Comparison of ENCODE assay signal across 2 cellular contexts in genomic region chr22:30985561-30986208, GRCh38.
TF ChIP-seq lines count a peak whose summit lies in the region.

No MANE protein-coding gene starts in this region.

TF ChIP-seq in HepG2, 621 proteins besides CTCF, POLR2A, EP300 and RAD21 (continued from another document):
- no peak for TF ChIP-seq ZNF510 (CRISPR knock-in tag; IDR thresholded peaks at IDR 0.05; ENCODE audit: low read depth)
- TF ChIP-seq SRF (IDR thresholded peaks at IDR 0.05; ENCODE audit: low read depth, low read length) = no peak
- no peak for TF ChIP-seq FOXP1 (IDR thresholded peaks at IDR 0.05)
- peak; percentile 57 for TF ChIP-seq FOXP1 (CRISPR knock-in tag; IDR thresholded peaks at IDR 0.05)
- TF ChIP-seq, protein P1, sequence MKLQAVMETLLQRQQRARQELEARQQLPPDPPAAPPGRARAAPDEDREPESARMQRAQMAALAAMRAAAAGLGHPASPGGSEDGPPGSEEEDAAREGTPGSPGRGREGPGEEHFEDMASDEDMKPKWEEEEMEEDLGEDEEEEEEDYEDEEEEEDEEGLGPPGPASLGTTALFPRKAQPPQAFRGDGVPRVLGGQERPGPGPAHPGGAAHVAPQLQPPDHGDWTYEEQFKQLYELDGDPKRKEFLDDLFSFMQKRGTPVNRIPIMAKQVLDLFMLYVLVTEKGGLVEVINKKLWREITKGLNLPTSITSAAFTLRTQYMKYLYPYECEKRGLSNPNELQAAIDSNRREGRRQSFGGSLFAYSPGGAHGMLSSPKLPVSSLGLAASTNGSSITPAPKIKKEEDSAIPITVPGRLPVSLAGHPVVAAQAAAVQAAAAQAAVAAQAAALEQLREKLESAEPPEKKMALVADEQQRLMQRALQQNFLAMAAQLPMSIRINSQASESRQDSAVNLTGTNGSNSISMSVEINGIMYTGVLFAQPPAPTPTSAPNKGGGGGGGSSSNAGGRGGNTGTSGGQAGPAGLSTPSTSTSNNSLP (IDR thresholded peaks at IDR 0.05; ENCODE audit: low read depth, low read length) = no peak
- peak; percentile 70; the same call in 1 of the 2 replicates for TF ChIP-seq ZNF652 (CRISPR knock-in tag; IDR thresholded peaks at IDR 0.05; ENCODE audit: borderline replicate concordance, low read depth)
- 0 out of 2 replicates have a peak, but pooled peaks have one; percentile 21 for TF ChIP-seq SAP130 (CRISPR knock-in tag; IDR thresholded peaks at IDR 0.05; ENCODE audit: low read depth)
- peak; percentile 5; the same call in 1 of the 2 replicates for TF ChIP-seq STAG1 (CRISPR knock-in tag; IDR thresholded peaks at IDR 0.05)
- no peak for TF ChIP-seq ZNF253 (CRISPR knock-in tag; IDR thresholded peaks at IDR 0.05; ENCODE audit: borderline replicate concordance)
- TF ChIP-seq SOX5 (CRISPR knock-in tag; IDR thresholded peaks at IDR 0.05; ENCODE audit: borderline replicate concordance) = peak; percentile 62; the same call in 1 of the 2 replicates
- no peak for TF ChIP-seq SOX13 (IDR thresholded peaks at IDR 0.05)
- TF ChIP-seq SOX13 (CRISPR knock-in tag; conservative IDR thresholded peaks at IDR 0.05 in 1 of 2, IDR thresholded peaks at IDR 0.05 in 1 of 2) = peak in 1 of 2 experiments; percentile 83; a peak in 2 of 4 replicates
- no peak for TF ChIP-seq FOXA1 (IDR thresholded peaks at IDR 0.05)
- TF ChIP-seq FOXA1 (CRISPR knock-in tag; IDR thresholded peaks at IDR 0.05) = peak; percentile 46; the same call in 1 of the 2 replicates
- no peak for TF ChIP-seq ZNF777 (CRISPR knock-in tag; IDR thresholded peaks at IDR 0.05)
- TF ChIP-seq FOXA3 (CRISPR knock-in tag; IDR thresholded peaks at IDR 0.05) = peak; percentile 54; the same call in 1 of the 2 replicates
- no peak for TF ChIP-seq SOX6 (IDR thresholded peaks at IDR 0.05)
- TF ChIP-seq SOX6 (CRISPR knock-in tag; IDR thresholded peaks at IDR 0.05) = peak; percentile 71
- peak; percentile 86; the same call in 1 of the 2 replicates for TF ChIP-seq ZNF337 (CRISPR knock-in tag; IDR thresholded peaks at IDR 0.05; ENCODE audit: borderline replicate concordance, low read depth)
- TF ChIP-seq GATAD2A (CRISPR knock-in tag; IDR thresholded peaks at IDR 0.05) = peak; percentile 25; the same call in 1 of the 2 replicates

TF ChIP-seq in WTC11, 78 proteins besides CTCF, POLR2A, EP300 and RAD21 (continued from another document):
- TF ChIP-seq ZNF317 (CRISPR knock-in tag; IDR thresholded peaks at IDR 0.05; ENCODE audit: borderline replicate concordance, low read depth) = no peak
- no peak for TF ChIP-seq GTF2I (CRISPR knock-in tag; conservative IDR thresholded peaks at IDR 0.05)
- TF ChIP-seq, protein P2, sequence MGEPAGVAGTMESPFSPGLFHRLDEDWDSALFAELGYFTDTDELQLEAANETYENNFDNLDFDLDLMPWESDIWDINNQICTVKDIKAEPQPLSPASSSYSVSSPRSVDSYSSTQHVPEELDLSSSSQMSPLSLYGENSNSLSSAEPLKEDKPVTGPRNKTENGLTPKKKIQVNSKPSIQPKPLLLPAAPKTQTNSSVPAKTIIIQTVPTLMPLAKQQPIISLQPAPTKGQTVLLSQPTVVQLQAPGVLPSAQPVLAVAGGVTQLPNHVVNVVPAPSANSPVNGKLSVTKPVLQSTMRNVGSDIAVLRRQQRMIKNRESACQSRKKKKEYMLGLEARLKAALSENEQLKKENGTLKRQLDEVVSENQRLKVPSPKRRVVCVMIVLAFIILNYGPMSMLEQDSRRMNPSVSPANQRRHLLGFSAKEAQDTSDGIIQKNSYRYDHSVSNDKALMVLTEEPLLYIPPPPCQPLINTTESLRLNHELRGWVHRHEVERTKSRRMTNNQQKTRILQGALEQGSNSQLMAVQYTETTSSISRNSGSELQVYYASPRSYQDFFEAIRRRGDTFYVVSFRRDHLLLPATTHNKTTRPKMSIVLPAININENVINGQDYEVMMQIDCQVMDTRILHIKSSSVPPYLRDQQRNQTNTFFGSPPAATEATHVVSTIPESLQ (CRISPR knock-in tag; IDR thresholded peaks at IDR 0.05) = no peak
- no peak for TF ChIP-seq FOXP1 (CRISPR knock-in tag; IDR thresholded peaks at IDR 0.05; ENCODE audit: borderline replicate concordance)
- TF ChIP-seq ZNF219 (CRISPR knock-in tag; IDR thresholded peaks at IDR 0.05; ENCODE audit: borderline replicate concordance) = no peak
- TF ChIP-seq, protein P3, sequence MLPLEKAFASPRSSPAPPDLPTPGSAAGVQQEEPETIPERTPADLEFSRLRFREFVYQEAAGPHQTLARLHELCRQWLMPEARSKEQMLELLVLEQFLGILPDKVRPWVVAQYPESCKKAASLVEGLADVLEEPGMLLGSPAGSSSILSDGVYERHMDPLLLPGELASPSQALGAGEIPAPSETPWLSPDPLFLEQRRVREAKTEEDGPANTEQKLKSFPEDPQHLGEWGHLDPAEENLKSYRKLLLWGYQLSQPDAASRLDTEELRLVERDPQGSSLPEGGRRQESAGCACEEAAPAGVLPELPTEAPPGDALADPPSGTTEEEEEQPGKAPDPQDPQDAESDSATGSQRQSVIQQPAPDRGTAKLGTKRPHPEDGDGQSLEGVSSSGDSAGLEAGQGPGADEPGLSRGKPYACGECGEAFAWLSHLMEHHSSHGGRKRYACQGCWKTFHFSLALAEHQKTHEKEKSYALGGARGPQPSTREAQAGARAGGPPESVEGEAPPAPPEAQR (CRISPR knock-in tag; IDR thresholded peaks at IDR 0.05) = no peak
- no peak for TF ChIP-seq SMAD3 (CRISPR knock-in tag; IDR thresholded peaks at IDR 0.05; ENCODE audit: borderline replicate concordance)
- TF ChIP-seq ZNF121 (CRISPR knock-in tag; IDR thresholded peaks at IDR 0.05) = no peak
- TF ChIP-seq RORB (CRISPR knock-in tag; IDR thresholded peaks at IDR 0.05) = no peak
- no peak for TF ChIP-seq ZNF232 (CRISPR knock-in tag; IDR thresholded peaks at IDR 0.05)
- no peak for TF ChIP-seq CDX4 (CRISPR knock-in tag; IDR thresholded peaks at IDR 0.05; ENCODE audit: borderline replicate concordance)
- TF ChIP-seq CREM (CRISPR knock-in tag; IDR thresholded peaks at IDR 0.05) = no peak
- no peak for TF ChIP-seq ETV6 (CRISPR knock-in tag; IDR thresholded peaks at IDR 0.05)
- TF ChIP-seq E2F4 (CRISPR knock-in tag; IDR thresholded peaks at IDR 0.05; ENCODE audit: borderline replicate concordance, low read depth) = no peak
